8 cellular contexts compared by ENCODE assay signal in the genomic region with DNA sequence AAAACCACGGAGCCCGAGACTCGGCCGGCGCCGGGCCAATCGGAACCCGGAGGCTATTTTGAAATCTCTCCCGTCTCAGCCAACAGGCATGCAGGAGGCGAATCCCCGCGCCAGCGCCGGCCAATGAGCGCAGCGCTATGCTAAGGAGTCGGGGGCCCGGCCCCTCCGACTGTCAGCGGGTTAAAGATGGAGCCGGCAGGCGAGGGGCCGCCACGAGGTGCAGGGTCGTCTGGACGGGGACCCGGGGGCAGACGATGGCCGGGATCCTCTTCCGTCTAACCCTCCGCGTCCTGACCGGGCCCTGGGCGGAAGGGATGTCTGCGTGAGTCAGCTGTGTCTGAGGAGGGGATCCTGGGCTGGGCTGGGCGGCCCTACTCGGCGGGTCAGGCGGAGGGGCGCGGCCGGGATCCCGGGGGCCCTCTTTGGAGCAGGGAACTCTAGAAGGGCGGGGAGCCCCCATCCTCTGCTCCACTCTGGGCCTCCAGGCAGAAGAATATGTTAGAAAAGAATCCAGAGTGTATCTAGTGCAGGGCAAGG. TPM values are rescaled to one million over a fixed set of nuclear protein-coding genes. Genes with fewer than 3 reads are reported as not detected.
DNase-seq lines count a peak whose midpoint lies in the region; ATAC-seq, FAIRE-seq and TF ChIP-seq lines count a peak whose summit lies in the region.

No MANE protein-coding gene starts in this region.

- no peaks in the 10 kb centered on the region for H3K9me2 ChIP-seq in Loucy (replicated peaks; ENCODE audit: low read depth, low read length)

- H3K4me2 ChIP-seq in Loucy (ENCODE audit: low read depth, low read length, poor library complexity, severe bottlenecking), result peak overlapping the region; percentile 94

- H3K36me3 ChIP-seq in Loucy (ENCODE audit: insufficient read depth, low read length) (peaks cover 14% of the 10 kb centered on the region; the same call in 1 of the 2 replicates), suprapubic skin (no peaks in the 10 kb centered on the region)

- H2AFZ ChIP-seq in Loucy (ENCODE audit: low read length), result peak overlapping the region; percentile 88

- H3K4me1 ChIP-seq in Loucy (ENCODE audit: insufficient read depth, low read length, poor library complexity, severe bottlenecking), result peaks cover 32% of the 10 kb centered on the region
- peaks cover 27% of the 10 kb centered on the region for H3K4me1 ChIP-seq in suprapubic skin

- H3K27me3 ChIP-seq in Loucy (ENCODE audit: insufficient read depth, low read length, poor library complexity, severe bottlenecking) (peaks cover 5% of the 10 kb centered on the region), suprapubic skin (peaks cover under 1% of the 10 kb centered on the region)

- no peak for TF ChIP-seq POLR2A in suprapubic skin (IDR thresholded peaks at IDR 0.05)

- in situ Hi-C loops in SK-MEL-5 (cut with HindIII; ENCODE audit: low pct_unique_long_range_greater_than_20kb, low sequenced_read_pairs), result no loop called here

- H3K9me3 ChIP-seq in Loucy (ENCODE audit: insufficient read depth, low read depth, low read length) (no peaks in the 10 kb centered on the region), suprapubic skin (no peaks in the 10 kb centered on the region)

- no peak for TF ChIP-seq EP300 in suprapubic skin (IDR thresholded peaks at IDR 0.05)

- FAIRE-seq in G401.6 (lab: Jason Lieb, UNC), result peak; percentile 97

- TF ChIP-seq CTCF in Loucy (conservative IDR thresholded peaks at IDR 0.05; ENCODE audit: low read length) (no peak), omental fat pad (IDR thresholded peaks at IDR 0.05) (no peak), suprapubic skin (IDR thresholded peaks at IDR 0.05) (no peak)

- peaks cover 43% of the 10 kb centered on the region for H3K79me2 ChIP-seq in Loucy (ENCODE audit: insufficient read depth, low read length)

- peak overlapping the region; percentile 86 for H3K4me3 ChIP-seq in Loucy (ENCODE audit: low read length, poor library complexity, severe bottlenecking)
- peak overlapping the region; percentile 57 for H3K4me3 ChIP-seq in suprapubic skin

- peak overlapping the region; percentile 99 for H3K9ac ChIP-seq in Loucy (ENCODE audit: low read depth, low read length, poor library complexity, severe bottlenecking)

- ATAC-seq in omental fat pad (ENCODE audit: low FRiP score), result peak; percentile 89

- H3K27ac ChIP-seq in suprapubic skin, result no peak overlapping the region

- WGBS in suprapubic skin, result under 1% methylated on average over 35 of the region's 44 CpGs

- no peaks in the 10 kb centered on the region for H4K20me1 ChIP-seq in Loucy (ENCODE audit: insufficient read depth, low read length, poor library complexity, severe bottlenecking)

- H3F3A ChIP-seq in Loucy (ENCODE audit: low read depth), result peaks cover 13% of the 10 kb centered on the region

- DNase-seq in H4 (ENCODE audit: low spot score), result peak; percentile 57
- DNase-seq in SK-MEL-5 (ENCODE audit: low read depth, low spot score), result peak; percentile 92
- DNase-seq in activated naive CD4-positive, alpha-beta T cell treated with Interleukin-2 at 50 U/mL for 16 hours, result peak; percentile 85
- DNase-seq in glomerular visceral epithelial cell (ENCODE audit: extremely low spot score), result peak; percentile 82
- DNase-seq in omental fat pad (ENCODE audit: low spot score), result peak; percentile 82
- peak; percentile 91 to 95 for DNase-seq in suprapubic skin (ENCODE audit: low spot score in 2 of 2)

RNA-seq across cellular contexts. Expression of a gene that starts 10.0 kb away (rescaled TPM):
- total RNA-seq in H4 (2014; rRNA removed; shearing (Covaris generic)), result 33.6 and 38.7 TPM in 2 replicates
- 144 and 146 TPM in 2 replicates for total RNA-seq in SK-MEL-5 (2014; rRNA removed; shearing (Covaris generic))
- 225 and 364 TPM in 2 replicates for polyA plus RNA-seq in SK-MEL-5 (2015; cell fraction: cytosol; rRNA removed)
- 21.9 and 27.8 TPM in 2 replicates for polyA plus RNA-seq in SK-MEL-5 (2015; cell fraction: nucleus; rRNA removed)
- total RNA-seq in omental fat pad (10 to 100 TPM; 16.3 to 49.4 (median 34.0) TPM), suprapubic skin (10 to 100 TPM; 11.2 to 23.6 (median 18.7) TPM)

RNA-seq across cellular contexts. Expression of a gene that starts 13.7 kb away (rescaled TPM):
- 8.6 and 12.9 TPM in 2 replicates for total RNA-seq in H4 (2014; rRNA removed; shearing (Covaris generic))
- 22.5 and 27.6 TPM in 2 replicates for total RNA-seq in SK-MEL-5 (2014; rRNA removed; shearing (Covaris generic))
- 44.0 and 59.4 TPM in 2 replicates for polyA plus RNA-seq in SK-MEL-5 (2015; cell fraction: cytosol; rRNA removed)
- 143 and 208 TPM in 2 replicates for polyA plus RNA-seq in SK-MEL-5 (2015; cell fraction: nucleus; rRNA removed)
- total RNA-seq in omental fat pad (10 to 100 TPM; 22.8 to 33.6 (median 28.0) TPM), suprapubic skin (100 to 1,000 TPM in 1 of 4 donors, 10 to 100 TPM in 3; 38.4 to 129 (median 40.3) TPM)

RNA-seq across cellular contexts. Expression of a gene that starts 19.5 kb away (rescaled TPM):
- total RNA-seq in H4 (2014; rRNA removed; shearing (Covaris generic)), result 0.10 TPM in 1 of 2 replicates, not detected in the other
- total RNA-seq in SK-MEL-5 (2014; rRNA removed; shearing (Covaris generic)), result 0.11 TPM in 1 of 2 replicates, not detected in the other
- not detected in 2 replicates for polyA plus RNA-seq in SK-MEL-5 (2015; cell fraction: cytosol; rRNA removed)
- polyA plus RNA-seq in SK-MEL-5 (2015; cell fraction: nucleus; rRNA removed), result 3.1 and 3.2 TPM in 2 replicates
- total RNA-seq in omental fat pad (under 1 TPM in 3 of 4 donors, not detected in 1; 0.31 to 0.46 (median 0.36) TPM), suprapubic skin (1 to 10 TPM in 2 of 4 donors, not detected in 2; 1.0 TPM)

RNA-seq across cellular contexts. Expression of a gene that starts 22.3 kb away (rescaled TPM):
- total RNA-seq in H4 (2014; rRNA removed; shearing (Covaris generic)), result 26.7 and 35.4 TPM in 2 replicates
- total RNA-seq in SK-MEL-5 (2014; rRNA removed; shearing (Covaris generic)), result 32.2 and 34.6 TPM in 2 replicates
- polyA plus RNA-seq in SK-MEL-5 (2015; cell fraction: cytosol; rRNA removed), result 82.1 and 94.7 TPM in 2 replicates
- 70.7 and 87.5 TPM in 2 replicates for polyA plus RNA-seq in SK-MEL-5 (2015; cell fraction: nucleus; rRNA removed)
- total RNA-seq in omental fat pad (10 to 100 TPM; 14.3 to 33.3 (median 17.1) TPM), suprapubic skin (10 to 100 TPM; 28.6 to 34.6 (median 30.9) TPM)
